In the genomic region with DNA sequence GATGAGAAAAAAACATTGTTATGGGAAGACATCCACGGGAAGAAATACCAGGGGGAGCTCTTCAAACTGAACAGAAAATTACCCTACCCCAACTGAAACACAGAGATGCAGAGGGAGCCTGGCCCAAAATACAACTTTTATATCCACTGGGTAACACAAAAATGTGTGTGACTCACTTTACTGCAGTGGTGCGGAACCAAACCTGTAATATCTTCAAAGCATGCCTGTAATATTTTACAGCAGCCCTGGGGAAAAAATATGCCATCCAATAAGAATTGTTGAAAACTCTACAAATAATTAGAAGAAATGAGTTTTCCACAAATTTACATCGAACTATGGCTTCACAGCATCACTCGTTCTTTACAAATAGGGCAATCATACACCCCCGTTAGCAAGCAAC, we compare ENCODE assay signal across 36 cellular contexts. TPM values are rescaled to one million over a fixed set of nuclear protein-coding genes. Genes with fewer than 3 reads are reported as not detected.
"Had no signal": no experiment of that assay in that cellular context is flagged by ENCODE, and none has a peak within 500 bp of the region (broad histone marks: within the 10 kb centered on the region; RNA-seq: fewer than 3 reads in every experiment).

No MANE protein-coding gene starts in this region.

- H3K36me3 Mint-ChIP-seq: activated CD4-positive, alpha-beta memory T cell treated with anti-CD3 and anti-CD28 coated beads for 36 hours; activated CD8-positive, alpha-beta memory T cell treated with anti-CD3 and anti-CD28 coated beads, Interleukin-2, amount 10 ng/mL, durations not matched to agents 7 days and 5 days; activated naive CD8-positive, alpha-beta T cell treated with anti-CD3 and anti-CD28 coated beads for 36 hours had no signal

- H3K9me3 Mint-ChIP-seq: activated B cell treated with CpG ODN at 0.5 μM for 24 hours; activated CD4-positive, alpha-beta memory T cell treated with anti-CD3 and anti-CD28 coated beads for 36 hours; activated naive CD8-positive, alpha-beta T cell treated with anti-CD3 and anti-CD28 coated beads for 36 hours; central memory CD8-positive, alpha-beta T cell had no signal

- DNase-seq: activated B cell treated with CpG ODN at 0.5 μM for 24 hours; activated CD4-positive, alpha-beta memory T cell treated with anti-CD3 and anti-CD28 coated beads for 36 hours; activated CD4-positive, alpha-beta T cell treated with anti-CD3 and anti-CD28 coated beads for 4 hours; activated CD4-positive, alpha-beta T cell treated with anti-CD3 and anti-CD28 coated beads, Interleukin-2, amount 50 U/mL, for 1 hour; activated CD4-positive, CD25-positive, alpha-beta regulatory T cell treated with anti-CD3 and anti-CD28 coated beads, Interleukin-2, amount 50 U/mL, for 72 hours; activated CD8-positive, alpha-beta memory T cell treated with anti-CD3 and anti-CD28 coated beads for 24 hours; activated CD8-positive, alpha-beta memory T cell treated with anti-CD3 and anti-CD28 coated beads, Interleukin-2, amount 10 ng/mL, durations not matched to agents 7 days and 5 days; activated CD8-positive, alpha-beta memory T cell treated with anti-CD3 and anti-CD28 coated beads, Interleukin-2, amount 50 U/mL, for 48 hours; activated effector memory CD4-positive, alpha-beta T cell treated with Interleukin-2 at 50 U/mL for 16 hours; activated naive CD4-positive, alpha-beta T cell treated with anti-CD3 and anti-CD28 coated beads, Interleukin-2, amount 50 U/mL, for 16 hours; activated naive CD8-positive, alpha-beta T cell treated with anti-CD3 and anti-CD28 coated beads for 36 hours; activated T-cell treated with anti-CD3 and anti-CD28 coated beads, Interleukin-2, amount 50 U/mL, for 48 hours; amygdala; MM.1S; MV-4-11; NCI-H1092; NCI-H1436 treated with DMSO at 0.1 percent for 48 hours; NCI-H187; NCI-H2029 treated with DMSO at 0.1 percent for 48 hours; NCI-H2107; NCI-H2171; NCI-H510A; NCI-H526; NCI-H748 treated with DMSO at 0.1 percent for 48 hours; NK-92 treated with Interleukin-12 subunit alpha and Interleukin-12 subunit beta, amount 100 ng/mL, for 24 hours; PC-9; Right ventricle myocardium superior; SW 1271; T-helper 1 cell; T-helper 2 cell; T-helper 9 cell had no signal

- H3K27ac ChIP-seq: ascending aorta, cardiac muscle cell, KMS-11, PC-9, VCaP had no signal

- H3K27ac Mint-ChIP-seq: activated B cell treated with CpG ODN at 0.5 μM for 24 hours; activated CD4-positive, alpha-beta memory T cell treated with anti-CD3 and anti-CD28 coated beads for 36 hours; activated CD8-positive, alpha-beta memory T cell treated with anti-CD3 and anti-CD28 coated beads, Interleukin-2, amount 10 ng/mL, durations not matched to agents 7 days and 5 days; activated naive CD8-positive, alpha-beta T cell treated with anti-CD3 and anti-CD28 coated beads for 36 hours had no signal

- H3K27me3 ChIP-seq: ascending aorta, cardiac muscle cell had no signal

- H3K36me3 ChIP-seq: ascending aorta, cardiac muscle cell had no signal

- H3K4me3 ChIP-seq: ascending aorta, cardiac muscle cell, PC-9 had no signal

- ATAC-seq: activated CD8-positive, alpha-beta memory T cell treated with anti-CD3 and anti-CD28 coated beads, Interleukin-2, amount 10 ng/mL, durations not matched to agents 7 days and 5 days had no signal

- H3K4me1 ChIP-seq: ascending aorta had no signal

- H3K4me3 Mint-ChIP-seq: activated B cell treated with CpG ODN at 0.5 μM for 24 hours; activated CD4-positive, alpha-beta memory T cell treated with anti-CD3 and anti-CD28 coated beads for 36 hours; activated CD8-positive, alpha-beta memory T cell treated with anti-CD3 and anti-CD28 coated beads, Interleukin-2, amount 10 ng/mL, durations not matched to agents 7 days and 5 days; activated naive CD8-positive, alpha-beta T cell treated with anti-CD3 and anti-CD28 coated beads for 36 hours; central memory CD8-positive, alpha-beta T cell had no signal

- H3K27me3 Mint-ChIP-seq: activated naive CD8-positive, alpha-beta T cell treated with anti-CD3 and anti-CD28 coated beads for 36 hours; central memory CD8-positive, alpha-beta T cell had no signal

- H3K9me3 ChIP-seq: ascending aorta had no signal

- H3K4me1 Mint-ChIP-seq: activated B cell treated with CpG ODN at 0.5 μM for 24 hours had no signal

RNA-seq across cellular contexts. Expression of a gene that starts 49.8 kb away (rescaled TPM):
- total RNA-seq: activated B cell treated with CpG ODN at 0.5 μM for 24 hours; activated CD4-positive, alpha-beta memory T cell treated with anti-CD3 and anti-CD28 coated beads for 36 hours; activated naive CD8-positive, alpha-beta T cell treated with anti-CD3 and anti-CD28 coated beads for 36 hours had no signal
